ENCODE assay signal across 18 cellular contexts in the genomic region with DNA sequence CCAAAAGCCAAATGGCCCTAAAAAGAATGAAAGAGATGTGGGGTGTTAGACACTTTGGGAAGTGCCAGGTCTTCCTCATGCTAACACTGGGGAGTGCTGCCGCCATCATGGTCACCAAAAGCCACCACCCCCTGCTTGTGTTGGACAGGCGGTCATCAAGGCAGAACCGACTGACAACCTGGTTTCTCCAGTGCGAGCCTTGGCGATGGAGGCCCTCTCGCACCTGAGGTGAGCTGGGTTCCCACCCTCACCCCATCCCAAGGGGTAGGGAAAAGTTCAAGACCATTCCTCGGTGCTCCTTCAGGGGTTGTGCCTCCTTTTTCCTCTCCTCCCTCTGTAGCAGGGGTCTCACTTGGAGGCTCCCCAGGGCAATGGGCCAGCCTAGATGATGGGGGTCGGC. TPM values are rescaled to one million over a fixed set of nuclear protein-coding genes. Genes with fewer than 3 reads are reported as not detected.
DNase-seq lines count a peak whose midpoint lies in the region; ATAC-seq, FAIRE-seq and TF ChIP-seq lines count a peak whose summit lies in the region.
"Had no signal": no experiment of that assay in that cellular context is flagged by ENCODE, and none has a peak within 500 bp of the region (broad histone marks: within the 10 kb centered on the region; RNA-seq: fewer than 3 reads in every experiment).

No MANE protein-coding gene starts in this region.

- no peak overlapping the region for H3K9ac ChIP-seq in kidney (ENCODE audit: low read length in 2 of 2)
- H3K9ac ChIP-seq: BLaER1 treated with 17β-estradiol and CSF1 and Interleukin-3, amounts not matched to agents 10 nM and 100 nM had no signal

- H3K27me3 Mint-ChIP-seq in activated CD4-positive, alpha-beta memory T cell treated with anti-CD3 and anti-CD28 coated beads for 36 hours = peaks cover 6% of the 10 kb centered on the region
- peaks cover 13% of the 10 kb centered on the region for H3K27me3 Mint-ChIP-seq in activated CD4-positive, alpha-beta memory T cell treated with anti-CD3 and anti-CD28 coated beads, Interleukin-2, amount 10 ng/mL, durations not matched to agents 7 days and 5 days
- peaks cover 2% of the 10 kb centered on the region for H3K27me3 Mint-ChIP-seq in GM23338 (ENCODE audit: insufficient read depth, low read depth, poor library complexity)

- H3K4me3 Mint-ChIP-seq in activated CD4-positive, alpha-beta memory T cell treated with anti-CD3 and anti-CD28 coated beads for 36 hours = no peak overlapping the region
- H3K4me3 Mint-ChIP-seq in activated CD4-positive, alpha-beta memory T cell treated with anti-CD3 and anti-CD28 coated beads, Interleukin-2, amount 10 ng/mL, durations not matched to agents 7 days and 5 days = no peak overlapping the region
- no peak overlapping the region for H3K4me3 Mint-ChIP-seq in GM23338
- H3K4me3 Mint-ChIP-seq: HFFc6 had no signal

- no peaks in the 10 kb centered on the region for H3F3A ChIP-seq in GM23338 (replicated peaks; ENCODE audit: low read depth)

- H3K79me2 ChIP-seq in GM23338 (replicated peaks; ENCODE audit: insufficient read depth) = no peaks in the 10 kb centered on the region

- no peak for TF ChIP-seq POLR2A in spleen (IDR thresholded peaks at IDR 0.05)

- no peak overlapping the region for H3K27ac Mint-ChIP-seq in activated CD4-positive, alpha-beta memory T cell treated with anti-CD3 and anti-CD28 coated beads for 36 hours
- no peak overlapping the region for H3K27ac Mint-ChIP-seq in activated CD4-positive, alpha-beta memory T cell treated with anti-CD3 and anti-CD28 coated beads, Interleukin-2, amount 10 ng/mL, durations not matched to agents 7 days and 5 days
- no peak overlapping the region for H3K27ac Mint-ChIP-seq in GM23338
- H3K27ac Mint-ChIP-seq: HFFc6 had no signal

- no peaks in the 10 kb centered on the region for H4K20me1 ChIP-seq in GM23338 (replicated peaks; ENCODE audit: insufficient read depth)
- H4K20me1 ChIP-seq: BLaER1 treated with 17β-estradiol and CSF1 and Interleukin-3, amounts not matched to agents 10 nM and 100 nM had no signal

- CTCF ChIA-PET in activated CD4-positive, alpha-beta memory T cell treated with anti-CD3 and anti-CD28 coated beads for 36 hours (lab: Charles Lee) = no interaction called here
- CTCF ChIA-PET in activated CD4-positive, alpha-beta memory T cell treated with anti-CD3 and anti-CD28 coated beads, Interleukin-2, amount 10 ng/mL, durations not matched to agents 7 days and 5 days (lab: Charles Lee) = no interaction called here
- CTCF ChIA-PET in GM10248 (lab: Yijun Ruan, JAX) = no interaction called here

- intact Hi-C loops in activated CD4-positive, alpha-beta memory T cell treated with anti-CD3 and anti-CD28 coated beads for 36 hours (cut with micrococcal nuclease) = no loop called here
- intact Hi-C loops in kidney (cut with DNase I) (no loop called here), spleen (cut with DNase I; ENCODE audit: low total_unique reads) (no loop called here)

- H3K4me1 ChIP-seq in RWPE2 (ENCODE audit: insufficient read depth, poor library complexity, severe bottlenecking) (no peaks in the 10 kb centered on the region), kidney (ENCODE audit: control insufficient read depth in 1 of 2, insufficient read depth in 1 of 2, low read depth in 1 of 2, low read length in 2 of 2) (no peaks in the 10 kb centered on the region), spleen (no peaks in the 10 kb centered on the region), GM23338 (ENCODE audit: insufficient read depth) (no peaks in the 10 kb centered on the region)

- H2AFZ ChIP-seq in GM23338 = no peak overlapping the region

- WGBS in spleen, 5 donors = 82 to 93% (median 89%) methylated on average over 8 of the region's 8 CpGs

- H3K9me3 ChIP-seq in RWPE2 (ENCODE audit: severe bottlenecking) (no peaks in the 10 kb centered on the region), kidney (ENCODE audit: control insufficient read depth in 1 of 2, low read length in 2 of 2) (no peaks in the 10 kb centered on the region), spleen (peaks cover 0 to 4% (median 0%) of the 10 kb centered on the region in 8 donors)
- H3K9me3 ChIP-seq: A549 had no signal

- no peaks in the 10 kb centered on the region for H3K36me3 ChIP-seq in RWPE2 (ENCODE audit: low read depth)
- H3K36me3 ChIP-seq in kidney (ENCODE audit: control insufficient read depth in 1 of 2, insufficient read depth in 2 of 2, low read length in 2 of 2) = no peaks in the 10 kb centered on the region
- no peaks in the 10 kb centered on the region for H3K36me3 ChIP-seq in spleen
- no peaks in the 10 kb centered on the region for H3K36me3 ChIP-seq in GM23338 (ENCODE audit: insufficient read depth)
- H3K36me3 ChIP-seq: BLaER1 treated with 17β-estradiol and CSF1 and Interleukin-3, amounts not matched to agents 10 nM and 100 nM had no signal

- no peak for TF ChIP-seq CTCF in RWPE2 (IDR thresholded peaks at IDR 0.05; ENCODE audit: poor library complexity, severe bottlenecking)
- no peak for TF ChIP-seq CTCF in kidney (IDR thresholded peaks at IDR 0.05; ENCODE audit: borderline replicate concordance, extremely low read depth, insufficient read depth)
- TF ChIP-seq CTCF in spleen (IDR thresholded peaks at IDR 0.05 in 8 of 11, conservative IDR thresholded peaks at IDR 0.05 in 3 of 11) = no peak
- no peak for TF ChIP-seq CTCF in GM10248 (IDR thresholded peaks at IDR 0.05; ENCODE audit: control extremely low read depth, extremely low read depth, low read depth, missing control alignments)
- no peak for TF ChIP-seq CTCF in GM23338 (conservative IDR thresholded peaks at IDR 0.05; ENCODE audit: low read depth in 2 of 2)

- no peak for FAIRE-seq in kidney (lab: Jason Lieb, UNC)
- FAIRE-seq: A549, G401.6, GM12892, K562 had no signal

- ATAC-seq in RWPE2 (ENCODE audit: low read depth) = no peak
- ATAC-seq in GM23338 = no peak
- ATAC-seq: A549, K562 had no signal

- DNase-seq in activated CD4-positive, alpha-beta memory T cell treated with anti-CD3 and anti-CD28 coated beads for 36 hours = peak; percentile 1
- no peak for DNase-seq in activated CD4-positive, alpha-beta memory T cell treated with anti-CD3 and anti-CD28 coated beads, Interleukin-2, amount 10 ng/mL, durations not matched to agents 7 days and 5 days
- DNase-seq in RWPE2 (ENCODE audit: low spot score) (peak; percentile 35), kidney (peak; percentile 40), spleen (peak; percentile 38), GM10248 (ENCODE audit: extremely low spot score) (no peak), GM23338 (ENCODE audit: low spot score) (no peak), 8988T (no peak)
- DNase-seq: DND-41, HFFc6, NCI-H187, NCI-H345, NCI-H526 treated with DMSO at 0.1 percent for 48 hours had no signal

- POLR2A ChIA-PET in activated CD4-positive, alpha-beta memory T cell treated with anti-CD3 and anti-CD28 coated beads for 36 hours (lab: Charles Lee) = no interaction called here
- POLR2A ChIA-PET in activated CD4-positive, alpha-beta memory T cell treated with anti-CD3 and anti-CD28 coated beads, Interleukin-2, amount 10 ng/mL, durations not matched to agents 7 days and 5 days (lab: Charles Lee) = no interaction called here
- POLR2A ChIA-PET in GM10248 (lab: Yijun Ruan, JAX) = no interaction called here

- no peak overlapping the region for H3K27ac ChIP-seq in RWPE2 (ENCODE audit: poor library complexity, severe bottlenecking)
- no peak overlapping the region for H3K27ac ChIP-seq in kidney (ENCODE audit: low read depth in 2 of 2, low read length in 2 of 2)
- no peak overlapping the region for H3K27ac ChIP-seq in spleen
- no peak overlapping the region for H3K27ac ChIP-seq in GM23338 (ENCODE audit: low read depth)
- H3K27ac ChIP-seq: BLaER1 treated with 17β-estradiol and CSF1 and Interleukin-3, amounts not matched to agents 10 nM and 100 nM had no signal

- no peaks in the 10 kb centered on the region for H3K36me3 Mint-ChIP-seq in activated CD4-positive, alpha-beta memory T cell treated with anti-CD3 and anti-CD28 coated beads for 36 hours
- no peaks in the 10 kb centered on the region for H3K36me3 Mint-ChIP-seq in activated CD4-positive, alpha-beta memory T cell treated with anti-CD3 and anti-CD28 coated beads, Interleukin-2, amount 10 ng/mL, durations not matched to agents 7 days and 5 days (ENCODE audit: low read depth)
- H3K36me3 Mint-ChIP-seq in GM23338 (ENCODE audit: low read depth) = no peaks in the 10 kb centered on the region

- H3K9me3 Mint-ChIP-seq in activated CD4-positive, alpha-beta memory T cell treated with anti-CD3 and anti-CD28 coated beads for 36 hours = no peaks in the 10 kb centered on the region
- H3K9me3 Mint-ChIP-seq in activated CD4-positive, alpha-beta memory T cell treated with anti-CD3 and anti-CD28 coated beads, Interleukin-2, amount 10 ng/mL, durations not matched to agents 7 days and 5 days = no peaks in the 10 kb centered on the region
- H3K9me3 Mint-ChIP-seq in GM23338 = peaks cover 5% of the 10 kb centered on the region; the same call in 2 of the 3 replicates
- H3K9me3 Mint-ChIP-seq: HFFc6 had no signal

- no peak overlapping the region for H3K4me2 ChIP-seq in GM23338
- H3K4me2 ChIP-seq: A549; BLaER1 treated with 17β-estradiol and CSF1 and Interleukin-3, amounts not matched to agents 10 nM and 100 nM had no signal

- H3K4me1 Mint-ChIP-seq in activated CD4-positive, alpha-beta memory T cell treated with anti-CD3 and anti-CD28 coated beads for 36 hours (ENCODE audit: low read depth) = no peaks in the 10 kb centered on the region
- H3K4me1 Mint-ChIP-seq in activated CD4-positive, alpha-beta memory T cell treated with anti-CD3 and anti-CD28 coated beads, Interleukin-2, amount 10 ng/mL, durations not matched to agents 7 days and 5 days = no peaks in the 10 kb centered on the region
- H3K4me1 Mint-ChIP-seq in GM23338 = no peaks in the 10 kb centered on the region

- H3K27me3 ChIP-seq in RWPE2 (ENCODE audit: insufficient read depth, poor library complexity, severe bottlenecking) (no peaks in the 10 kb centered on the region), spleen (replicated peaks in 1 of 7) (peaks cover 0 to 49% (median 0%) of the 10 kb centered on the region in 7 donors), GM23338 (ENCODE audit: insufficient read depth) (no peaks in the 10 kb centered on the region)
- H3K27me3 ChIP-seq: BLaER1 treated with 17β-estradiol and CSF1 and Interleukin-3, amounts not matched to agents 10 nM and 100 nM had no signal

- H3K9me2 ChIP-seq in GM23338 (ENCODE audit: insufficient read depth) = peaks cover 6% of the 10 kb centered on the region

- H3K4me3 ChIP-seq in RWPE2 (ENCODE audit: severe bottlenecking) (no peak overlapping the region), kidney (ENCODE audit: low read length in 2 of 2) (no peak overlapping the region), spleen (no peak overlapping the region), GM23338 (no peak overlapping the region)
- H3K4me3 ChIP-seq: A549; BLaER1 treated with 17β-estradiol and CSF1 and Interleukin-3, amounts not matched to agents 10 nM and 100 nM; K562 had no signal

RNA-seq across cellular contexts. Expression of a gene that starts 33.6 kb away (rescaled TPM):
- not detected for total RNA-seq in activated CD4-positive, alpha-beta memory T cell treated with anti-CD3 and anti-CD28 coated beads for 36 hours
- total RNA-seq in activated CD4-positive, alpha-beta memory T cell treated with anti-CD3 and anti-CD28 coated beads, Interleukin-2, amount 10 ng/mL, durations not matched to agents 7 days and 5 days = not detected
- not detected for total RNA-seq in kidney
- polyA plus RNA-seq in kidney (ENCODE audit: insufficient read depth, low read depth, low replicate concordance) = 1.8 TPM
- total RNA-seq in spleen = under 1 TPM in 2 of 7 donors, not detected in 5; 0.27 to 0.43 TPM
- 1 to 10 TPM in 1 of 3 donors, not detected in 2; 1.5 TPM for polyA plus RNA-seq in spleen
- total RNA-seq in GM23338 (2014; rRNA removed; shearing (Covaris generic)) = not detected in 2 replicates
- not detected in 2 replicates for polyA plus RNA-seq in GM23338 (2016; fragmentation: Nextera tagmentation; extraction: Ambion mirVana)
- total RNA-seq: HFFc6, K562 had no signal

RNA-seq across cellular contexts. Expression of a gene that starts 42.6 kb away (rescaled TPM):
- 100 to 1,000 TPM in 1 of 2 experiments, 10 to 100 TPM in 1; 98.4 to 102 TPM for total RNA-seq in activated CD4-positive, alpha-beta memory T cell treated with anti-CD3 and anti-CD28 coated beads for 36 hours
- 100 to 1,000 TPM; 126 to 129 TPM for total RNA-seq in activated CD4-positive, alpha-beta memory T cell treated with anti-CD3 and anti-CD28 coated beads, Interleukin-2, amount 10 ng/mL, durations not matched to agents 7 days and 5 days
- total RNA-seq in kidney = 0.94 TPM
- polyA plus RNA-seq in kidney (ENCODE audit: insufficient read depth, low read depth, low replicate concordance) = not detected
- 1 to 10 TPM; 1.4 to 7.4 (median 5.2) TPM for total RNA-seq in spleen
- polyA plus RNA-seq in spleen = 1 to 10 TPM; 2.2 to 5.6 (median 2.9) TPM
- total RNA-seq in GM23338 (2014; rRNA removed; shearing (Covaris generic)) = 49.2 and 54.8 TPM in 2 replicates
- 42.9 and 49.4 TPM in 2 replicates for polyA plus RNA-seq in GM23338 (2016; fragmentation: Nextera tagmentation; extraction: Ambion mirVana)

RNA-seq across cellular contexts. Expression of a gene that starts 51.7 kb away (rescaled TPM):
- not detected for total RNA-seq in activated CD4-positive, alpha-beta memory T cell treated with anti-CD3 and anti-CD28 coated beads for 36 hours
- not detected for total RNA-seq in activated CD4-positive, alpha-beta memory T cell treated with anti-CD3 and anti-CD28 coated beads, Interleukin-2, amount 10 ng/mL, durations not matched to agents 7 days and 5 days
- 1.4 TPM for total RNA-seq in kidney
- polyA plus RNA-seq in kidney (ENCODE audit: insufficient read depth, low read depth, low replicate concordance) = 3.6 TPM
- total RNA-seq in spleen = not detected
- polyA plus RNA-seq in spleen = not detected
- total RNA-seq in GM23338 (2014; rRNA removed; shearing (Covaris generic)) = not detected in 2 replicates
- not detected in 2 replicates for polyA plus RNA-seq in GM23338 (2016; fragmentation: Nextera tagmentation; extraction: Ambion mirVana)
- total RNA-seq: HFFc6, K562 had no signal
- polyA plus RNA-seq: K562 had no signal

Comparison
In these comparisons a context has a peak if more than half of its experiments do, and no peak if none do; other contexts are left out.
1. DNase-seq: peak in activated CD4-positive, alpha-beta memory T cell treated with anti-CD3 and anti-CD28 coated beads for 36 hours (single experiment), RWPE2 (single experiment), kidney (single experiment) and spleen (single experiment); none in activated CD4-positive, alpha-beta memory T cell treated with anti-CD3 and anti-CD28 coated beads, Interleukin-2, amount 10 ng/mL, durations not matched to agents 7 days and 5 days (single experiment), GM10248 (single experiment), GM23338 (single experiment) and 8988T (single experiment).